ENCODE assay signal across 9 cellular contexts in genomic region chr10:15348579-15348978, GRCh38. TPM values are rescaled to one million over a fixed set of nuclear protein-coding genes. Genes with fewer than 3 reads are reported as not detected.
DNase-seq lines count a peak whose midpoint lies in the region; ATAC-seq and TF ChIP-seq lines count a peak whose summit lies in the region.
"Had no signal": no experiment of that assay in that cellular context is flagged by ENCODE, and none has a peak within 500 bp of the region (broad histone marks: within the 10 kb centered on the region; RNA-seq: fewer than 3 reads in every experiment).

No MANE protein-coding gene starts in this region.

- H3K4me3 ChIP-seq in OCI-LY3 (ENCODE audit: low read length) (0 out of 2 replicates have a peak overlapping the region, but pooled peaks have one; percentile 10), esophagus squamous epithelium (peak overlapping the region in 3 of 4 donors; percentile 15 to 51 (median 31)), mucosa of descending colon (no peak overlapping the region), transverse colon (peak overlapping the region; percentile 10 to 41 (median 22))

- ATAC-seq in mucosa of descending colon (peak; percentile 42), HG03571 (IDR thresholded peaks at IDR 0.05; ENCODE audit: unreplicated experiment) (no peak)
- ATAC-seq: foreskin keratinocyte had no signal

- H3K36me3 ChIP-seq in OCI-LY3 (replicated peaks; ENCODE audit: low read depth, low read length) (no peaks in the 10 kb centered on the region), esophagus squamous epithelium (no peaks in the 10 kb centered on the region), mucosa of descending colon (ENCODE audit: low read depth) (no peaks in the 10 kb centered on the region), transverse colon (no peaks in the 10 kb centered on the region)

- H3K27ac ChIP-seq in OCI-LY3 (ENCODE audit: low read length) (no peak overlapping the region), esophagus squamous epithelium (peak overlapping the region in 2 of 4 donors; percentile 22 to 33), transverse colon (peak overlapping the region; percentile 68 to 88 (median 84))
- H3K27ac ChIP-seq: foreskin keratinocyte had no signal

- TF ChIP-seq POLR2A in esophagus squamous epithelium (IDR thresholded peaks at IDR 0.05) = no peak
- no peak for TF ChIP-seq POLR2A in transverse colon (IDR thresholded peaks at IDR 0.05)
- TF ChIP-seq POLR2A in erythroblast (IDR thresholded peaks at IDR 0.05; ENCODE audit: low read length) = no peak

- no peak overlapping the region for H3K9ac ChIP-seq in OCI-LY3 (ENCODE audit: low read length)

- TF ChIP-seq CTCF in OCI-LY3 (IDR thresholded peaks at IDR 0.05; ENCODE audit: low read depth, low read length) = no peak
- TF ChIP-seq CTCF in esophagus squamous epithelium (IDR thresholded peaks at IDR 0.05) = no peak
- no peak for TF ChIP-seq CTCF in mucosa of descending colon (IDR thresholded peaks at IDR 0.05)
- no peak for TF ChIP-seq CTCF in transverse colon (IDR thresholded peaks at IDR 0.05)

- DNase-seq in esophagus squamous epithelium (lab: John Stamatoyannopoulos, UW) (no peak), mucosa of descending colon (peak in 1 of 3 donors; percentile 47), transverse colon (no peak), ecto neural progenitor cell (ENCODE audit: low spot score) (no peak), erythroblast (lab: John Stamatoyannopoulos, UW) (no peak)
- DNase-seq: activated CD4-positive, alpha-beta T cell treated with anti-CD3 and anti-CD28 coated beads, Interleukin-2, amount 10 ng/mL, durations not matched to agents 24 days and 14 days; foreskin keratinocyte had no signal

- H3K27me3 ChIP-seq in OCI-LY3 (ENCODE audit: low read depth, low read length) = no peaks in the 10 kb centered on the region
- no peaks in the 10 kb centered on the region for H3K27me3 ChIP-seq in esophagus squamous epithelium
- H3K27me3 ChIP-seq in transverse colon = no peaks in the 10 kb centered on the region
- H3K27me3 ChIP-seq: foreskin keratinocyte had no signal

- 70 to 76% methylated on average over 5 of the region's 8 CpGs for WGBS in esophagus squamous epithelium, 2 donors
- WGBS in transverse colon (ENCODE audit: low coverage in 1 of 2), 2 donors = 1 to 28% methylated on average over 6 to 8 of the region's 8 CpGs

- 0 out of 2 replicates have a peak overlapping the region, but pooled peaks have one; percentile 7 for H3K4me2 ChIP-seq in OCI-LY3 (ENCODE audit: low read length)

- intact Hi-C loops in esophagus squamous epithelium (cut with DNase I) (no loop called here), mucosa of descending colon (cut with DNase I, micrococcal nuclease) (no loop called here), transverse colon (cut with DNase I; ENCODE audit: low total_unique reads) (no loop called here)

- no peaks in the 10 kb centered on the region for H3K79me2 ChIP-seq in OCI-LY3 (ENCODE audit: low read length)

- H3K9me3 ChIP-seq in OCI-LY3 (ENCODE audit: insufficient read depth, low read length) (no peaks in the 10 kb centered on the region), esophagus squamous epithelium (no peaks in the 10 kb centered on the region), mucosa of descending colon (no peaks in the 10 kb centered on the region), transverse colon (no peaks in the 10 kb centered on the region)

- no peaks in the 10 kb centered on the region for H4K20me1 ChIP-seq in OCI-LY3 (ENCODE audit: insufficient read depth, low read length)

- in situ Hi-C loops in transverse colon (cut with MboI; ENCODE audit: low pct_ligation_motif_present in 1 of 4, low pct_unique_long_range_greater_than_20kb in 1 of 4, low sequenced_read_pairs in 3 of 4) = no loop called here

- H2AFZ ChIP-seq in OCI-LY3 (ENCODE audit: low read depth, low read length) = no peak overlapping the region

- no peak for TF ChIP-seq EP300 in transverse colon (IDR thresholded peaks at IDR 0.05; ENCODE audit: low read depth)

- H3K4me1 ChIP-seq in OCI-LY3 (ENCODE audit: low read length) (no peaks in the 10 kb centered on the region), esophagus squamous epithelium (peaks cover 0 to 28% (median 0%) of the 10 kb centered on the region in 3 donors), mucosa of descending colon (ENCODE audit: low read depth) (peaks cover 24% of the 10 kb centered on the region), transverse colon (peaks cover 28 to 69% (median 34%) of the 10 kb centered on the region in 4 donors)
- H3K4me1 ChIP-seq: foreskin keratinocyte had no signal

RNA-seq across cellular contexts. Expression of gene FAM171A1, which starts 22.5 kb away (rescaled TPM):
- 10 to 100 TPM in 1 of 4 donors, 1 to 10 TPM in 3; 3.8 to 10.9 (median 5.3) TPM for total RNA-seq in esophagus squamous epithelium
- total RNA-seq in mucosa of descending colon = 10 to 100 TPM; 33.7 to 60.7 (median 50.4) TPM
- 10 to 100 TPM; 29.2 to 42.2 (median 38.2) TPM for total RNA-seq in transverse colon
